11 cellular contexts compared by ENCODE assay signal in the genomic region with DNA sequence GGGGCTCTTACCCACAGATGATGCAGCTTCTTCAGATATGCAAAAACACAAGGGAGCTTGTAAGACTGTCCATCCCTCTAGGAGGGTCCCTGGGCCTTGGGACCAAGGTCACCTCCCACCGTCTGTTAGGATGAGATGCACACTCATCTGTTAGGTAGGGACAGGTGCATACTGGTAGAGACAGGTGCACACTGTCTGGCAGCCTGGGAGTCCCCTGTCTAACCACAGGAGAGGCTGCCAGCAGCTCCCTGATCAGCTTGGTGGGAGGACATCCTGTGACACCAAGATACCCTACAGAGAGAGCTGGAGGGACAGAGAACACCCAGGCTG. TPM values are rescaled to one million over a fixed set of nuclear protein-coding genes. Genes with fewer than 3 reads are reported as not detected.
A peak's percentile ranks its signal among the peaks of the same experiment; 100 is the strongest.
DNase-seq lines count a peak whose midpoint lies in the region; ATAC-seq, FAIRE-seq and TF ChIP-seq lines count a peak whose summit lies in the region.
"Had no signal": no experiment of that assay in that cellular context is flagged by ENCODE, and none has a peak within 500 bp of the region (broad histone marks: within the 10 kb centered on the region; RNA-seq: fewer than 3 reads in every experiment).

No MANE protein-coding gene starts in this region.

- no peak for TF ChIP-seq POLR2A in A549 (IDR thresholded peaks at IDR 0.05; ENCODE audit: low read length)

- DNase-seq in A549 (ENCODE audit: low read depth in 1 of 2, low spot score in 1 of 2) = no peak
- no peak for DNase-seq in WTC11 (ENCODE audit: low spot score)
- DNase-seq in inferior parietal cortex (ENCODE audit: extremely low spot score) = no peak
- DNase-seq in NCI-H187 (lab: John Stamatoyannopoulos, UW) = no peak
- no peak for DNase-seq in chondrocyte (ENCODE audit: low spot score)

- no peak for TF ChIP-seq CTCF in A549 (IDR thresholded peaks at IDR 0.05)
- no peak for TF ChIP-seq CTCF in WTC11 (IDR thresholded peaks at IDR 0.05)
- TF ChIP-seq CTCF in chondrocyte (IDR thresholded peaks at IDR 0.05) = no peak

- no peak for TF ChIP-seq RAD21 in A549 (conservative IDR thresholded peaks at IDR 0.05 in 1 of 2, IDR thresholded peaks at IDR 0.05 in 1 of 2)

- peaks cover 11% of the 10 kb centered on the region for H3K4me1 Mint-ChIP-seq in WTC11
- no peaks in the 10 kb centered on the region for H3K4me1 Mint-ChIP-seq in chondrocyte (ENCODE audit: low read depth)

- no peak overlapping the region for H3K4me2 ChIP-seq in A549

- peak; percentile 12 to 38; a peak in 5 of 6 replicates for ATAC-seq in A549
- peak; percentile 34 for ATAC-seq in GM18907 (IDR thresholded peaks at IDR 0.05; ENCODE audit: unreplicated experiment)
- peak; percentile 7 for ATAC-seq in HG02852 (IDR thresholded peaks at IDR 0.05; ENCODE audit: unreplicated experiment)
- ATAC-seq in WTC11 = no peak
- no peak for ATAC-seq in HG03045 (IDR thresholded peaks at IDR 0.05; ENCODE audit: unreplicated experiment)

- TF ChIP-seq EP300 in A549 (IDR thresholded peaks at IDR 0.05) = no peak

- 17% methylated on average over 1 of the region's 1 CpG for WGBS in A549 (ENCODE audit: missing lambda C conversion rate)

- H3K9me3 ChIP-seq in A549 = no peaks in the 10 kb centered on the region

- no peak overlapping the region for H3K27ac Mint-ChIP-seq in WTC11
- no peak overlapping the region for H3K27ac Mint-ChIP-seq in chondrocyte (ENCODE audit: unreplicated experiment)

- POLR2A ChIA-PET in A549 (lab: Yijun Ruan, JAX) (interaction anchor here (1.6 kb wide), 1 partner anchor 14 kb away, joined by 11 read pairs; the partner anchor contains the start of gene TSPAN17), WTC11 (lab: Charles Lee) (interaction anchor here (0.6 to 1.4 kb wide), 7 partner anchors 13 to 239 kb away, joined by 3 to 5 read pairs (median 3); partner anchors contain the start of genes HK3 and TSPAN17)

- CTCF ChIA-PET in A549 (lab: Yijun Ruan, JAX) (interaction anchor here (0.5 to 9.9 kb wide), 110 partner anchors 11 to 936 kb away, joined by 3 to 123 read pairs (median 5); partner anchors contain the start of genes EIF4E1B, HK3, LMAN2 and SNCB), WTC11 (lab: Charles Lee) (interaction anchor here (0.5 to 6.2 kb wide), 129 partner anchors 10 to 453 kb away, joined by 3 to 233 read pairs (median 6); partner anchors contain the start of genes EIF4E1B, FGFR4, HK3 and RNF44)

- no peak overlapping the region for H3K27ac ChIP-seq in A549

- H3K9me3 Mint-ChIP-seq in WTC11 = no peaks in the 10 kb centered on the region
- H3K9me3 Mint-ChIP-seq in chondrocyte (ENCODE audit: low read depth) = no peaks in the 10 kb centered on the region

- H3K36me3 Mint-ChIP-seq in WTC11 (no peaks in the 10 kb centered on the region), chondrocyte (ENCODE audit: low read depth) (no peaks in the 10 kb centered on the region)

- no peak overlapping the region for H3K4me3 ChIP-seq in A549

- no peak for FAIRE-seq in A549 (lab: Jason Lieb, UNC)

- H3K27me3 Mint-ChIP-seq in WTC11 (ENCODE audit: low read depth) (no peaks in the 10 kb centered on the region), chondrocyte (ENCODE audit: low read depth) (peaks cover 14% of the 10 kb centered on the region)

- H3K4me3 Mint-ChIP-seq in WTC11 (no peak overlapping the region), chondrocyte (ENCODE audit: unreplicated experiment) (no peak overlapping the region)

- H3K4me1 ChIP-seq in A549 = no peaks in the 10 kb centered on the region

TF ChIP-seq in A549, 52 proteins besides CTCF, POLR2A, EP300 and RAD21:
- TF ChIP-seq RFX5 (IDR thresholded peaks at IDR 0.05) (no peak), POLR2AphosphoS2 (conservative IDR thresholded peaks at IDR 0.05; ENCODE audit: low read length) (no peak), FOSB (CRISPR knock-in tag; IDR thresholded peaks at IDR 0.05) (no peak), HOXB13 (CRISPR knock-in tag; IDR thresholded peaks at IDR 0.05; ENCODE audit: low read depth) (no peak), NR3C1 (IDR thresholded peaks at IDR 0.05) (no peak), EHMT2 (IDR thresholded peaks at IDR 0.05; ENCODE audit: low read depth) (no peak), CHD4 (IDR thresholded peaks at IDR 0.05; ENCODE audit: borderline replicate concordance) (no peak), KDM5A (IDR thresholded peaks at IDR 0.05) (no peak), ESRRA (IDR thresholded peaks at IDR 0.05; ENCODE audit: borderline replicate concordance, low read length) (no peak), HEYL (CRISPR knock-in tag; IDR thresholded peaks at IDR 0.05) (no peak), ZSCAN20 (CRISPR knock-in tag; IDR thresholded peaks at IDR 0.05) (no peak)
- TF ChIP-seq, protein P1, sequence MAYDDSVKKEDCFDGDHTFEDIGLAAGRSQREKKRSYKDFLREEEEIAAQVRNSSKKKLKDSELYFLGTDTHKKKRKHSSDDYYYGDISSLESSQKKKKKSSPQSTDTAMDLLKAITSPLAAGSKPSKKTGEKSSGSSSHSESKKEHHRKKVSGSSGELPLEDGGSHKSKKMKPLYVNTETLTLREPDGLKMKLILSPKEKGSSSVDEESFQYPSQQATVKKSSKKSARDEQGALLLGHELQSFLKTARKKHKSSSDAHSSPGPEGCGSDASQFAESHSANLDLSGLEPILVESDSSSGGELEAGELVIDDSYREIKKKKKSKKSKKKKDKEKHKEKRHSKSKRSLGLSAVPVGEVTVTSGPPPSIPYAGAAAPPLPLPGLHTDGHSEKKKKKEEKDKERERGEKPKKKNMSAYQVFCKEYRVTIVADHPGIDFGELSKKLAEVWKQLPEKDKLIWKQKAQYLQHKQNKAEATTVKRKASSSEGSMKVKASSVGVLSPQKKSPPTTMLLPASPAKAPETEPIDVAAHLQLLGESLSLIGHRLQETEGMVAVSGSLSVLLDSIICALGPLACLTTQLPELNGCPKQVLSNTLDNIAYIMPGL (CRISPR knock-in tag; IDR thresholded peaks at IDR 0.05; ENCODE audit: borderline replicate concordance) = no peak

TF ChIP-seq in WTC11, 78 proteins besides CTCF, POLR2A, EP300 and RAD21:
- TF ChIP-seq MYBL2 (CRISPR knock-in tag; IDR thresholded peaks at IDR 0.05) = 0 out of 2 replicates have a peak, but pooled peaks have one; percentile 6
- TF ChIP-seq, protein P2, sequence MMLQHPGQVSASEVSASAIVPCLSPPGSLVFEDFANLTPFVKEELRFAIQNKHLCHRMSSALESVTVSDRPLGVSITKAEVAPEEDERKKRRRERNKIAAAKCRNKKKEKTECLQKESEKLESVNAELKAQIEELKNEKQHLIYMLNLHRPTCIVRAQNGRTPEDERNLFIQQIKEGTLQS (CRISPR knock-in tag; conservative IDR thresholded peaks at IDR 0.05) = no peak
- no peak for TF ChIP-seq ZNF512 (CRISPR knock-in tag; IDR thresholded peaks at IDR 0.05; ENCODE audit: borderline replicate concordance)
- no peak for TF ChIP-seq TP53 (CRISPR knock-in tag; IDR thresholded peaks at IDR 0.05)
- no peak for TF ChIP-seq ZNF121 (CRISPR knock-in tag; IDR thresholded peaks at IDR 0.05)

RNA-seq across cellular contexts. Expression of gene TSPAN17, which starts 13.2 kb away (rescaled TPM):
- polyA plus RNA-seq in A549 (2011; rRNA removed) (33.7 and 35.6 TPM in 2 replicates), A549 (2017; fragmentation: RNase III; extraction: RNeasy Plus Mini Kit Qiagen cat#74134 plus additional on column Dnase treatment) (45.7 to 49.4 TPM (median 47.4 TPM) in 3 replicates)
- 37.8 and 52.9 TPM in 2 replicates for polyA plus RNA-seq in A549 (2012; cell fraction: cytosol; rRNA removed)
- 71.4 and 73.3 TPM in 2 replicates for polyA plus RNA-seq in A549 (2012; cell fraction: nucleus; rRNA removed)
- 72.8 and 73.0 TPM in 2 replicates for polyA minus RNA-seq in A549 (2011; rRNA and poly(A)+ RNA removed)
- total RNA-seq in WTC11 (2021) (45.7 to 47.8 TPM (median 46.1 TPM) in 3 replicates), chondrocyte (40.8 to 49.8 TPM (median 48.0 TPM) in 3 replicates)

RNA-seq across cellular contexts. Expression of gene EIF4E1B, which starts 30.0 kb away (rescaled TPM):
- polyA plus RNA-seq in A549 (2011; rRNA removed) = not detected in 2 replicates
- polyA plus RNA-seq in A549 (2012; cell fraction: cytosol; rRNA removed) = not detected in 2 replicates
- not detected in 2 replicates for polyA plus RNA-seq in A549 (2012; cell fraction: nucleus; rRNA removed)
- polyA plus RNA-seq in A549 (2017; fragmentation: RNase III; extraction: RNeasy Plus Mini Kit Qiagen cat#74134 plus additional on column Dnase treatment) = not detected in 3 replicates
- polyA minus RNA-seq in A549 (2011; rRNA and poly(A)+ RNA removed) = not detected in 2 replicates
- 0.74 to 1.3 TPM (median 1.1 TPM) in 3 replicates for total RNA-seq in WTC11 (2021)
- not detected in 3 replicates for total RNA-seq in chondrocyte
- total RNA-seq: myocyte, subcutaneous adipose tissue had no signal
- polyA plus RNA-seq: BJ had no signal

RNA-seq across cellular contexts. Expression of gene SNCB, which starts 30.2 kb away (rescaled TPM):
- polyA plus RNA-seq in A549 (2011; rRNA removed) (0.26 and 0.37 TPM in 2 replicates), A549 (2017; fragmentation: RNase III; extraction: RNeasy Plus Mini Kit Qiagen cat#74134 plus additional on column Dnase treatment) (0.65 to 1.2 TPM (median 0.74 TPM) in 3 replicates)
- 0.98 TPM in 2 replicates for polyA plus RNA-seq in A549 (2012; cell fraction: cytosol; rRNA removed)
- polyA plus RNA-seq in A549 (2012; cell fraction: nucleus; rRNA removed) = 0.94 and 0.96 TPM in 2 replicates
- polyA minus RNA-seq in A549 (2011; rRNA and poly(A)+ RNA removed) = not detected in 2 replicates
- total RNA-seq in WTC11 (2021) (6.8 to 13.4 TPM (median 9.6 TPM) in 3 replicates), chondrocyte (0.45 to 0.95 TPM in 2 of 3 replicates, not detected in the other)
- total RNA-seq: subcutaneous adipose tissue had no signal
- polyA plus RNA-seq: BJ had no signal

RNA-seq across cellular contexts. Expression of gene GPRIN1, which starts 50.5 kb away (rescaled TPM):
- polyA plus RNA-seq in A549 (2011; rRNA removed) (3.1 and 4.2 TPM in 2 replicates), A549 (2017; fragmentation: RNase III; extraction: RNeasy Plus Mini Kit Qiagen cat#74134 plus additional on column Dnase treatment) (6.1 to 6.7 TPM (median 6.4 TPM) in 3 replicates)
- 3.4 and 5.1 TPM in 2 replicates for polyA plus RNA-seq in A549 (2012; cell fraction: cytosol; rRNA removed)
- polyA plus RNA-seq in A549 (2012; cell fraction: nucleus; rRNA removed) = 4.0 and 5.0 TPM in 2 replicates
- 3.8 and 4.1 TPM in 2 replicates for polyA minus RNA-seq in A549 (2011; rRNA and poly(A)+ RNA removed)
- total RNA-seq in WTC11 (2021) (5.4 to 8.5 TPM (median 5.8 TPM) in 3 replicates), chondrocyte (1.7 to 2.9 TPM (median 2.1 TPM) in 3 replicates)

Comparison
In these comparisons a context has a peak if more than half of its experiments do, and no peak if none do; other contexts are left out.
1. ATAC-seq: peak in A549 (2 of 2), GM18907 (single experiment) and HG02852 (single experiment); none in WTC11 (single experiment) and HG03045 (single experiment).